1 cellular context compared by ENCODE assay signal in the genomic region with DNA sequence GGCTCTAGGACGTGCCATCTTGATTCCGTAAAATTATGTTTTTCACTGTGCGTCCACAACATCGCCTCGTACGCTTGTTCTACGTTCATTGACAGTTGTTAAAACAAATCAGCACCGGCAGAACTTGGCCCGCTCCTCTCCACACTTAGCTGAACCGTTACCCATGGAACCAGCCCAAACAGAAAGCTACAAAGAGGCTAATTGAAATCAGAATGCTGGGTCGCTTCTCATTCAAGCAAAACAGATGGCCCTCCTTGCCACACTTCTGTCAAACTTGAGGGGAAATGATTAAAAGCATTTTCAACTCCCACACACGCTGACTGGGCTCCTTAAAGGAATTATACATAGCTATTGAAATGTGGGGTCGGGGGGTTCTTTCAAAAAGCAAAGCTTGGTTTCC.
TF ChIP-seq lines count a peak whose summit lies in the region.

No MANE protein-coding gene starts in this region.

TF ChIP-seq in GM23338, 12 proteins besides CTCF, POLR2A, EP300 and RAD21 (continued from another document):
- TF ChIP-seq, protein P1, sequence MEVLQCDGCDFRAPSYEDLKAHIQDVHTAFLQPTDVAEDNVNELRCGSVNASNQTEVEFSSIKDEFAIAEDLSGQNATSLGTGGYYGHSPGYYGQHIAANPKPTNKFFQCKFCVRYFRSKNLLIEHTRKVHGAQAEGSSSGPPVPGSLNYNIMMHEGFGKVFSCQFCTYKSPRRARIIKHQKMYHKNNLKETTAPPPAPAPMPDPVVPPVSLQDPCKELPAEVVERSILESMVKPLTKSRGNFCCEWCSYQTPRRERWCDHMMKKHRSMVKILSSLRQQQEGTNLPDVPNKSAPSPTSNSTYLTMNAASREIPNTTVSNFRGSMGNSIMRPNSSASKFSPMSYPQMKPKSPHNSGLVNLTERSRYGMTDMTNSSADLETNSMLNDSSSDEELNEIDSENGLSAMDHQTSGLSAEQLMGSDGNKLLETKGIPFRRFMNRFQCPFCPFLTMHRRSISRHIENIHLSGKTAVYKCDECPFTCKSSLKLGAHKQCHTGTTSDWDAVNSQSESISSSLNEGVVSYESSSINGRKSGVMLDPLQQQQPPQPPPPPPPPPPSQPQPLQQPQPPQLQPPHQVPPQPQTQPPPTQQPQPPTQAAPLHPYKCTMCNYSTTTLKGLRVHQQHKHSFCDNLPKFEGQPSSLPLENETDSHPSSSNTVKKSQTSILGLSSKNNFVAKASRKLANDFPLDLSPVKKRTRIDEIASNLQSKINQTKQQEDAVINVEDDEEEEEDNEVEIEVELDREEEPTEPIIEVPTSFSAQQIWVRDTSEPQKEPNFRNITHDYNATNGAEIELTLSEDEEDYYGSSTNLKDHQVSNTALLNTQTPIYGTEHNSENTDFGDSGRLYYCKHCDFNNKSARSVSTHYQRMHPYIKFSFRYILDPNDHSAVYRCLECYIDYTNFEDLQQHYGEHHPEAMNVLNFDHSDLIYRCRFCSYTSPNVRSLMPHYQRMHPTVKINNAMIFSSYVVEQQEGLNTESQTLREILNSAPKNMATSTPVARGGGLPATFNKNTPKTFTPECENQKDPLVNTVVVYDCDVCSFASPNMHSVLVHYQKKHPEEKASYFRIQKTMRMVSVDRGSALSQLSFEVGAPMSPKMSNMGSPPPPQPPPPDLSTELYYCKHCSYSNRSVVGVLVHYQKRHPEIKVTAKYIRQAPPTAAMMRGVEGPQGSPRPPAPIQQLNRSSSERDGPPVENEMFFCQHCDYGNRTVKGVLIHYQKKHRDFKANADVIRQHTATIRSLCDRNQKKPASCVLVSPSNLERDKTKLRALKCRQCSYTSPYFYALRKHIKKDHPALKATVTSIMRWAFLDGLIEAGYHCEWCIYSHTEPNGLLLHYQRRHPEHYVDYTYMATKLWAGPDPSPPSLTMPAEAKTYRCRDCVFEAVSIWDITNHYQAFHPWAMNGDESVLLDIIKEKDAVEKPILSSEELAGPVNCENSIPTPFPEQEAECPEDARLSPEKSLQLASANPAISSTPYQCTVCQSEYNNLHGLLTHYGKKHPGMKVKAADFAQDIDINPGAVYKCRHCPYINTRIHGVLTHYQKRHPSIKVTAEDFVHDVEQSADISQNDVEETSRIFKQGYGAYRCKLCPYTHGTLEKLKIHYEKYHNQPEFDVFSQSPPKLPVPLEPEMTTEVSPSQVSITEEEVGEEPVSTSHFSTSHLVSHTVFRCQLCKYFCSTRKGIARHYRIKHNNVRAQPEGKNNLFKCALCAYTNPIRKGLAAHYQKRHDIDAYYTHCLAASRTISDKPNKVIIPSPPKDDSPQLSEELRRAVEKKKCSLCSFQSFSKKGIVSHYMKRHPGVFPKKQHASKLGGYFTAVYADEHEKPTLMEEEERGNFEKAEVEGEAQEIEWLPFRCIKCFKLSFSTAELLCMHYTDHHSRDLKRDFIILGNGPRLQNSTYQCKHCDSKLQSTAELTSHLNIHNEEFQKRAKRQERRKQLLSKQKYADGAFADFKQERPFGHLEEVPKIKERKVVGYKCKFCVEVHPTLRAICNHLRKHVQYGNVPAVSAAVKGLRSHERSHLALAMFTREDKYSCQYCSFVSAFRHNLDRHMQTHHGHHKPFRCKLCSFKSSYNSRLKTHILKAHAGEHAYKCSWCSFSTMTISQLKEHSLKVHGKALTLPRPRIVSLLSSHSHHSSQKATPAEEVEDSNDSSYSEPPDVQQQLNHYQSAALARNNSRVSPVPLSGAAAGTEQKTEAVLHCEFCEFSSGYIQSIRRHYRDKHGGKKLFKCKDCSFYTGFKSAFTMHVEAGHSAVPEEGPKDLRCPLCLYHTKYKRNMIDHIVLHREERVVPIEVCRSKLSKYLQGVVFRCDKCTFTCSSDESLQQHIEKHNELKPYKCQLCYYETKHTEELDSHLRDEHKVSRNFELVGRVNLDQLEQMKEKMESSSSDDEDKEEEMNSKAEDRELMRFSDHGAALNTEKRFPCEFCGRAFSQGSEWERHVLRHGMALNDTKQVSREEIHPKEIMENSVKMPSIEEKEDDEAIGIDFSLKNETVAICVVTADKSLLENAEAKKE (CRISPR knock-in tag; IDR thresholded peaks at IDR 0.05): no peak
- TF ChIP-seq JUNB (IDR thresholded peaks at IDR 0.05; ENCODE audit: unreplicated experiment): no peak
- TF ChIP-seq, protein P2, sequence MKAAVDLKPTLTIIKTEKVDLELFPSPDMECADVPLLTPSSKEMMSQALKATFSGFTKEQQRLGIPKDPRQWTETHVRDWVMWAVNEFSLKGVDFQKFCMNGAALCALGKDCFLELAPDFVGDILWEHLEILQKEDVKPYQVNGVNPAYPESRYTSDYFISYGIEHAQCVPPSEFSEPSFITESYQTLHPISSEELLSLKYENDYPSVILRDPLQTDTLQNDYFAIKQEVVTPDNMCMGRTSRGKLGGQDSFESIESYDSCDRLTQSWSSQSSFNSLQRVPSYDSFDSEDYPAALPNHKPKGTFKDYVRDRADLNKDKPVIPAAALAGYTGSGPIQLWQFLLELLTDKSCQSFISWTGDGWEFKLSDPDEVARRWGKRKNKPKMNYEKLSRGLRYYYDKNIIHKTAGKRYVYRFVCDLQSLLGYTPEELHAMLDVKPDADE (IDR thresholded peaks at IDR 0.05): no peak
